Comparison of ENCODE assay signal across 1 cellular context in genomic region chr6:159728552-159728951, GRCh38.
TF ChIP-seq lines count a peak whose summit lies in the region.

No MANE protein-coding gene starts in this region.

TF ChIP-seq in HCT116, 20 proteins besides CTCF, POLR2A, EP300 and RAD21 (continued from another document):
- TF ChIP-seq TCF7L2 (IDR thresholded peaks at IDR 0.05; ENCODE audit: borderline replicate concordance, extremely low read depth, insufficient read depth, insufficient read length): no peak
